8 cellular contexts compared by ENCODE assay signal in genomic region chr16:5098221-5099159, GRCh38. TPM values are rescaled to one million over a fixed set of nuclear protein-coding genes. Genes with fewer than 3 reads are reported as not detected.
DNase-seq lines count a peak whose midpoint lies in the region; ATAC-seq and TF ChIP-seq lines count a peak whose summit lies in the region.
"Not testable (repeated sequence)": the region's sequence is repeated elsewhere in the genome, so short reads cannot be mapped to it uniquely, and the experiment has no call there.

No MANE protein-coding gene starts in this region.

- H3K4me2 ChIP-seq in OCI-LY7 (ENCODE audit: low read length) (peak overlapping the region; percentile 60), smooth muscle cell (peak overlapping the region; percentile 88)

- not testable (repeated sequence) for H3K9me2 ChIP-seq in OCI-LY7 (ENCODE audit: insufficient read depth, low read length)

- not testable (repeated sequence) for H3F3A ChIP-seq in smooth muscle cell (ENCODE audit: low read depth)

- not testable (repeated sequence) for BruUV-seq in OCI-LY7 (replicated peaks; lab: Mats Ljungman, UMichigan)

- peak overlapping the region; percentile 92 for H3K4me3 ChIP-seq in OCI-LY7 (ENCODE audit: low read depth, low read length, poor library complexity, severe bottlenecking)
- H3K4me3 ChIP-seq in smooth muscle cell, result peak overlapping the region; percentile 58
- peak overlapping the region; percentile 64 to 88 for H3K4me3 ChIP-seq in vagina

- peak; percentile 38 for DNase-seq in OCI-LY7 (ENCODE audit: low spot score)
- peak; percentile 62 for DNase-seq in activated T-cell treated with anti-CD3 and anti-CD28 coated beads for 24 hours (ENCODE audit: low read depth)
- peak; percentile 51 for DNase-seq in effector CD4-positive, alpha-beta T cell
- peak; percentile 19 for DNase-seq in smooth muscle cell (lab: John Stamatoyannopoulos, UW; ENCODE audit: unreplicated experiment)
- peak in 1 of 2 donors; percentile 91 for DNase-seq in vagina (ENCODE audit: extremely low spot score in 2 of 2)

- ATAC-seq in GM18870 (IDR thresholded peaks at IDR 0.05; ENCODE audit: unreplicated experiment), result peak; percentile 70
- peak; percentile 46 for ATAC-seq in HG03469 (IDR thresholded peaks at IDR 0.05; ENCODE audit: unreplicated experiment)

- not testable (repeated sequence) for H3K9me3 ChIP-seq in OCI-LY7 (ENCODE audit: low read length); smooth muscle cell (replicated peaks; ENCODE audit: low read depth); vagina

- H3K36me3 ChIP-seq in OCI-LY7 (ENCODE audit: insufficient read depth, low read length); smooth muscle cell (ENCODE audit: low read depth); vagina: not testable (repeated sequence)

- H3K79me2 ChIP-seq in OCI-LY7 (ENCODE audit: insufficient read depth, low read depth, low read length); smooth muscle cell (ENCODE audit: low read depth): not testable (repeated sequence)

- TF ChIP-seq POLR2A in vagina (IDR thresholded peaks at IDR 0.05), result not testable (repeated sequence)

- H3K9ac ChIP-seq in smooth muscle cell (ENCODE audit: low read depth), result not testable (repeated sequence)

- peak overlapping the region; percentile 40 for H2AFZ ChIP-seq in OCI-LY7 (ENCODE audit: low read length)
- peak overlapping the region; percentile 87 for H2AFZ ChIP-seq in smooth muscle cell (ENCODE audit: low read depth)

- not testable (repeated sequence) for H3K27ac ChIP-seq in OCI-LY7 (ENCODE audit: low read depth, low read length, poor library complexity, severe bottlenecking); smooth muscle cell (ENCODE audit: low read depth)
- H3K27ac ChIP-seq in layer of hippocampus (ENCODE audit: low read depth, low read length), result peak overlapping the region; percentile 75
- H3K27ac ChIP-seq in vagina, result peak overlapping the region; percentile 81

- H3K4me1 ChIP-seq in OCI-LY7 (ENCODE audit: insufficient read depth, low read length, poor library complexity, severe bottlenecking); smooth muscle cell (ENCODE audit: low read depth): not testable (repeated sequence)
- H3K4me1 ChIP-seq in vagina, result peaks cover 13% of the 10 kb centered on the region

- CTCF ChIA-PET in OCI-LY7 (lab: Charles Lee; ENCODE audit: unreplicated experiment), result interaction anchor here (0.6 kb wide), 1 partner anchor 359 kb away, joined by 3 read pairs; no protein-coding TSS in a partner anchor

- intact Hi-C loops in OCI-LY7 (cut with micrococcal nuclease; ENCODE audit: unreplicated experiment); vagina (cut with DNase I): not testable (repeated sequence)

- not testable (repeated sequence) for TF ChIP-seq CTCF in OCI-LY7 (conservative IDR thresholded peaks at IDR 0.05; ENCODE audit: low read length); smooth muscle cell (IDR thresholded peaks at IDR 0.05; ENCODE audit: borderline replicate concordance, insufficient read depth, poor library complexity, severe bottlenecking); vagina (IDR thresholded peaks at IDR 0.05)

- POLR2A ChIA-PET in OCI-LY7 (lab: Charles Lee), result interaction anchor here (0.8 to 0.9 kb wide), 2 partner anchors 26 to 65 kb away, joined by 3 to 7 read pairs; partner anchors contain the start of genes ALG1 and NAGPA

- 2% methylated on average over 34 of the region's 67 CpGs for WGBS in smooth muscle cell (ENCODE audit: low lambda C conversion rate)

- not testable (repeated sequence) for H3K27me3 ChIP-seq in layer of hippocampus (ENCODE audit: control insufficient read depth, insufficient read depth, low read length); smooth muscle cell (ENCODE audit: low read depth); vagina

- H4K20me1 ChIP-seq in OCI-LY7 (ENCODE audit: insufficient read depth, low read length); smooth muscle cell (ENCODE audit: low read depth): not testable (repeated sequence)

RNA-seq across cellular contexts. Expression of gene EEF2KMT, which starts 0.9 kb away (rescaled TPM):
- 9.2 and 11.5 TPM in 2 replicates for total RNA-seq in OCI-LY7 (2014; rRNA removed; shearing (Covaris generic))
- 13.0 and 18.5 TPM in 2 replicates for total RNA-seq in OCI-LY7 (2022)
- total RNA-seq in smooth muscle cell, result 2.9 and 6.2 TPM in 2 replicates
- 9.9 and 15.0 TPM in 2 replicates for polyA plus RNA-seq in smooth muscle cell
- 15.7 TPM for total RNA-seq in vagina

RNA-seq across cellular contexts. Expression of gene ALG1, which starts 26.8 kb away (rescaled TPM):
- 13.7 TPM in 2 replicates for total RNA-seq in OCI-LY7 (2014; rRNA removed; shearing (Covaris generic))
- 20.5 and 23.1 TPM in 2 replicates for total RNA-seq in OCI-LY7 (2022)
- total RNA-seq in smooth muscle cell, result 22.2 and 22.6 TPM in 2 replicates
- 30.4 and 32.9 TPM in 2 replicates for polyA plus RNA-seq in smooth muscle cell
- 22.8 TPM for total RNA-seq in vagina

RNA-seq across cellular contexts. Expression of gene C16orf89, which starts 32.7 kb away (rescaled TPM):
- total RNA-seq in OCI-LY7 (2014; rRNA removed; shearing (Covaris generic)), result not detected in 2 replicates
- total RNA-seq in OCI-LY7 (2022) (not detected in 2 replicates), smooth muscle cell (not detected in 2 replicates), vagina (4.4 TPM)
- not detected in 2 replicates for polyA plus RNA-seq in smooth muscle cell
